8 cellular contexts compared by ENCODE assay signal in the genomic region with DNA sequence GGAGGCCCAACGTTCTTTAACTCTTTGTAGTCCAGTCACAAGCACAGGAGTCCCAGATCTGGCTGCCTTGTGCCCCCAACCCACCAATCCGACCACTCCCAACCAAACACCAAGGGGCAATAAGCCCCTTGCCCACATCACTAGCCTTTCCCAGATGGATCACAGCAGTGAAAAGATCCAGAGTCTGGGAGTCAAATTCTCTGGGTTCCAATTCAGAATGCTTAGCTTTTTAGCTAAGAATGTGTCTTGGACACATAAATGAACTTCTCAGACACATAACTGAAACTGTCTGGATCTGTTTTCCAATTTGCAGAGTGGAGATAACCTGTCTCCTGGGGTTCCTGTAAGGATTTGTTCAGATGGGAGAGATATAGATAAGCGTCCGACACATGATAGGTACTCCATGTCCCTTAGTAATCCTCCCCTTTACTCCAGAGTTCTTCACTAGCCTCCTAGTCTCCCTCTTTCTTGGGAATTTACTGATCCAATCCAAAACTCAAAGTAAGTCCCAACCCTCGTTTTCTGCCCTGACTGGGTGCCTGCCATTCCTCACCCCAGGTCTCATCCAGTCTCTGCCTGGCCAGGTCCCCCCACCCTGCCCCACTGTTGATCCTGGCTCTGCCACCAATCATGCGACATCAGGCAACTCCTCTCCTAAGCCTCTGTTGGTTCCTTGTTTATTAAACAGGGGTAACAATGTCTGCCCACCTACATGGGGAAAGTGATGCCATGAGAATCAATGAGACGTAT. TPM values are rescaled to one million over a fixed set of nuclear protein-coding genes. Genes with fewer than 3 reads are reported as not detected.
DNase-seq lines count a peak whose midpoint lies in the region; ATAC-seq and TF ChIP-seq lines count a peak whose summit lies in the region.

No MANE protein-coding gene starts in this region.

- H3K36me3 Mint-ChIP-seq in stimulated activated memory B cell treated with anti-CD40 and anti-IgM and Interleukin-4, amounts not matched to agents 10 μg/mL and 1 μg/mL and 100 μg/mL, for 72 hours, result no peaks in the 10 kb centered on the region

- no peak overlapping the region for H3K27ac Mint-ChIP-seq in stimulated activated memory B cell treated with anti-CD40 and anti-IgM and Interleukin-4, amounts not matched to agents 10 μg/mL and 1 μg/mL and 100 μg/mL, for 72 hours

- H3K9me3 Mint-ChIP-seq in stimulated activated memory B cell treated with anti-CD40 and anti-IgM and Interleukin-4, amounts not matched to agents 10 μg/mL and 1 μg/mL and 100 μg/mL, for 72 hours, result peaks cover 3% of the 10 kb centered on the region

- H3K27me3 ChIP-seq in HAP-1 (ENCODE audit: low read depth) (no peaks in the 10 kb centered on the region), subcutaneous abdominal adipose tissue (ENCODE audit: control insufficient read depth in 5 of 5, insufficient read depth in 4 of 5, low read length in 5 of 5) (no peaks in the 10 kb centered on the region)

- H3K36me3 ChIP-seq in HAP-1 (replicated peaks) (no peaks in the 10 kb centered on the region), subcutaneous abdominal adipose tissue (ENCODE audit: control insufficient read depth in 5 of 5, insufficient read depth in 5 of 5, low read length in 5 of 5) (peaks cover 0 to 6% (median 0%) of the 10 kb centered on the region in 5 donors)

- WGBS in lower leg skin, 2 donors, result 27 to 29% methylated on average over 7 of the region's 7 CpGs

- peaks cover 27% of the 10 kb centered on the region for H3K27me3 Mint-ChIP-seq in stimulated activated memory B cell treated with anti-CD40 and anti-IgM and Interleukin-4, amounts not matched to agents 10 μg/mL and 1 μg/mL and 100 μg/mL, for 72 hours

- no peak for ATAC-seq in stimulated activated memory B cell treated with anti-CD40 and anti-IgM and Interleukin-4, amounts not matched to agents 10 μg/mL and 1 μg/mL and 100 μg/mL, for 72 hours
- no peak for ATAC-seq in GM18868 (IDR thresholded peaks at IDR 0.05; ENCODE audit: unreplicated experiment)

- TF ChIP-seq CTCF in lower leg skin (IDR thresholded peaks at IDR 0.05), result no peak

- peaks cover 12% of the 10 kb centered on the region for H3K4me1 Mint-ChIP-seq in stimulated activated memory B cell treated with anti-CD40 and anti-IgM and Interleukin-4, amounts not matched to agents 10 μg/mL and 1 μg/mL and 100 μg/mL, for 72 hours

- H3K4me3 Mint-ChIP-seq in stimulated activated memory B cell treated with anti-CD40 and anti-IgM and Interleukin-4, amounts not matched to agents 10 μg/mL and 1 μg/mL and 100 μg/mL, for 72 hours, result no peak overlapping the region

- no peak for TF ChIP-seq POLR2A in lower leg skin (IDR thresholded peaks at IDR 0.05)

- DNase-seq in HAP-1 (ENCODE audit: low spot score in 2 of 2) (no peak), inferior parietal cortex (ENCODE audit: extremely low spot score) (peak; percentile 18), lower leg skin (ENCODE audit: low spot score in 2 of 2) (no peak)
- DNase-seq in central memory CD4-positive, alpha-beta T cell, result no peak

- peak overlapping the region; percentile 82 for H3K27ac ChIP-seq in angular gyrus (ENCODE audit: low read depth, low read length)
- H3K27ac ChIP-seq in subcutaneous abdominal adipose tissue (ENCODE audit: low read depth, low read length), result peak overlapping the region; percentile 100

- peaks cover 19% of the 10 kb centered on the region for H3K4me1 ChIP-seq in HAP-1
- H3K4me1 ChIP-seq in subcutaneous abdominal adipose tissue (ENCODE audit: control insufficient read depth in 5 of 5, insufficient read depth in 5 of 5, low read length in 5 of 5), result peaks cover 30 to 82% (median 69%) of the 10 kb centered on the region in 5 donors

- intact Hi-C loops in lower leg skin (cut with DNase I; ENCODE audit: low total_unique reads), result no loop called here

- peak overlapping the region; percentile 56 for H3K4me3 ChIP-seq in HAP-1
- H3K4me3 ChIP-seq in subcutaneous abdominal adipose tissue (ENCODE audit: low read depth in 1 of 5, low read length in 5 of 5), result peak overlapping the region; percentile 81 to 100 (median 98)
- no peak overlapping the region for H3K4me3 ChIP-seq in lower leg skin (ENCODE audit: low read depth, poor library complexity, severe bottlenecking)

- H3K9ac ChIP-seq in subcutaneous abdominal adipose tissue (ENCODE audit: low read length in 5 of 5), result peak overlapping the region; percentile 96 to 100 (median 100)

- H3K9me3 ChIP-seq in HAP-1, result no peaks in the 10 kb centered on the region
- no peaks in the 10 kb centered on the region for H3K9me3 ChIP-seq in subcutaneous abdominal adipose tissue (ENCODE audit: control insufficient read depth in 5 of 5, low read length in 5 of 5)

- in situ Hi-C loops in HAP-1 (cut with MboI; ENCODE audit: low sequenced_read_pairs), result no loop called here

RNA-seq across cellular contexts. Expression of a gene that starts 0.4 kb away (rescaled TPM):
- total RNA-seq in lower leg skin, result 100 to 1,000 TPM; 104 to 252 (median 186) TPM

RNA-seq across cellular contexts. Expression of a gene that starts 31.8 kb away (rescaled TPM):
- total RNA-seq in lower leg skin, result 10 to 100 TPM; 10.6 to 34.1 (median 22.4) TPM

RNA-seq across cellular contexts. Expression of a gene that starts 33.0 kb away (rescaled TPM):
- total RNA-seq in lower leg skin, result 100 to 1,000 TPM in 3 of 4 donors, 10 to 100 TPM in 1; 74.6 to 139 (median 119) TPM

RNA-seq across cellular contexts. Expression of a gene that starts 41.6 kb away (rescaled TPM):
- total RNA-seq in lower leg skin, result 100 to 1,000 TPM; 174 to 298 (median 196) TPM
